ENCODE assay signal across 16 cellular contexts in genomic region chr6:5115168-5115567, GRCh38. TPM values are rescaled to one million over a fixed set of nuclear protein-coding genes. Genes with fewer than 3 reads are reported as not detected.
DNase-seq lines count a peak whose midpoint lies in the region; FAIRE-seq and TF ChIP-seq lines count a peak whose summit lies in the region.
"Had no signal": no experiment of that assay in that cellular context is flagged by ENCODE, and none has a peak within 500 bp of the region (broad histone marks: within the 10 kb centered on the region; RNA-seq: fewer than 3 reads in every experiment).

No MANE protein-coding gene starts in this region.

- H4K20me1 ChIP-seq in endothelial cell of umbilical vein (replicated peaks; ENCODE audit: control insufficient read depth, extremely low read depth, insufficient read depth, low read length) = no peaks in the 10 kb centered on the region

- POLR2A ChIA-PET in endothelial cell of umbilical vein (lab: Charles Lee) = no interaction called here

- no peak overlapping the region for H3K4me3 ChIP-seq in endothelial cell of umbilical vein (replicated peaks in 1 of 3; ENCODE audit: insufficient read depth in 1 of 3, low read depth in 1 of 3, low read length in 3 of 3)
- H3K4me3 ChIP-seq in liver (ENCODE audit: low read depth in 1 of 3, low read length in 3 of 3) = no peak overlapping the region

- DNase-seq in AG09319 (ENCODE audit: extremely low read depth, low read depth) (no peak), NCI-H510A treated with DMSO at 0.1 percent for 48 hours (lab: John Stamatoyannopoulos, UW) (peak; percentile 69), endothelial cell of umbilical vein (ENCODE audit: low read depth, low spot score) (no peak), GOT3 (lab: John Stamatoyannopoulos, UW) (no peak), NOMO-1 treated with DMSO at 0.1 percent for 48 hours (lab: John Stamatoyannopoulos, UW; ENCODE audit: unreplicated experiment) (no peak), Ammon's horn (ENCODE audit: low spot score) (no peak)
- DNase-seq in stimulated activated CD4-positive, alpha-beta T cell treated with anti-CD3 and anti-CD28 coated beads, Interleukin-4, amount 100 ng/mL, for 24 hours = no peak
- DNase-seq: activated naive CD8-positive, alpha-beta T cell treated with anti-CD3 and anti-CD28 coated beads for 36 hours; hippocampal formation; Kasumi-1; mesendoderm; stimulated activated CD4-positive, alpha-beta T cell treated with anti-CD3 and anti-CD28 coated beads, Interleukin-2, amount 100 ng/mL, for 24 hours; stimulated activated naive CD4-positive, alpha-beta T cell; T1000 had no signal

- peak; percentile 34 for TF ChIP-seq CTCF in AG09319 (IDR thresholded peaks at IDR 0.05; ENCODE audit: low read depth, low read length)
- TF ChIP-seq CTCF in endothelial cell of umbilical vein (IDR thresholded peaks at IDR 0.05; ENCODE audit: extremely low read depth in 1 of 2, insufficient read depth in 1 of 2, low read depth in 1 of 2, low read length in 2 of 2) = peak; percentile 4 to 14
- peak; percentile 62 for TF ChIP-seq CTCF in liver (IDR thresholded peaks at IDR 0.05; ENCODE audit: low read depth, low read length, missing input control)

- no TSS peak for BruUV-seq in endothelial cell of umbilical vein (replicated peaks; lab: Mats Ljungman, UMichigan)

- no peak overlapping the region for H3K4me2 ChIP-seq in endothelial cell of umbilical vein (ENCODE audit: insufficient read depth, low read length)

- no peak for FAIRE-seq in endothelial cell of umbilical vein (lab: Jason Lieb, UNC)
- FAIRE-seq: GM18507 had no signal

- no peak overlapping the region for H2AFZ ChIP-seq in endothelial cell of umbilical vein (ENCODE audit: low read depth, low read length)

- H3K27me3 ChIP-seq in endothelial cell of umbilical vein (ENCODE audit: control insufficient read depth in 2 of 2, insufficient read depth in 2 of 2, low read length in 2 of 2) (no peaks in the 10 kb centered on the region), liver (ENCODE audit: control insufficient read depth in 4 of 4, insufficient read depth in 4 of 4, low read length in 3 of 4) (no peaks in the 10 kb centered on the region)

- dilution Hi-C loops in endothelial cell of umbilical vein (cut with MboI; ENCODE audit: extremely low pct_ligation_motif_present, low sequenced_read_pairs) = no loop called here

- CTCF ChIA-PET in endothelial cell of umbilical vein (lab: Charles Lee) = no interaction called here

- H3K79me2 ChIP-seq in endothelial cell of umbilical vein (ENCODE audit: control insufficient read depth, insufficient read depth, low read length) = no peaks in the 10 kb centered on the region

- no peak for TF ChIP-seq POLR2A in endothelial cell of umbilical vein (IDR thresholded peaks at IDR 0.05; ENCODE audit: low read depth, low read length)

- H3K9me3 ChIP-seq in endothelial cell of umbilical vein (replicated peaks; ENCODE audit: control insufficient read depth, insufficient read depth, low read length) (no peaks in the 10 kb centered on the region), liver (ENCODE audit: control insufficient read depth in 4 of 4, low read length in 3 of 4) (no peaks in the 10 kb centered on the region)

- no peaks in the 10 kb centered on the region for H3K9me1 ChIP-seq in endothelial cell of umbilical vein (replicated peaks; ENCODE audit: control insufficient read depth, extremely low read depth, insufficient read depth, low read length)

- H3K4me1 ChIP-seq in endothelial cell of umbilical vein (ENCODE audit: control insufficient read depth, extremely low read depth, insufficient read depth, low read length) (no peaks in the 10 kb centered on the region), liver (ENCODE audit: control insufficient read depth in 4 of 4, insufficient read depth in 4 of 4, low read length in 3 of 4) (peaks cover 5 to 18% (median 7%) of the 10 kb centered on the region in 4 donors)

- WGBS in liver = 41% methylated on average over 10 of the region's 10 CpGs

- intact Hi-C loops in endothelial cell of umbilical vein (cut with micrococcal nuclease) = no loop called here

- H3K36me3 ChIP-seq in endothelial cell of umbilical vein (ENCODE audit: control insufficient read depth in 2 of 2, extremely low read depth in 1 of 2, insufficient read depth in 2 of 2, low read length in 2 of 2) (no peaks in the 10 kb centered on the region), liver (ENCODE audit: control insufficient read depth in 4 of 4, insufficient read depth in 3 of 4, low read depth in 1 of 4, low read length in 3 of 4) (no peaks in the 10 kb centered on the region)

- TF ChIP-seq RAD21 in liver (IDR thresholded peaks at IDR 0.05) = peak; percentile 83 to 89

- H3K9ac ChIP-seq in endothelial cell of umbilical vein (replicated peaks; ENCODE audit: extremely low read depth, insufficient read depth, low read length) = no peak overlapping the region
- peak overlapping the region in 1 of 2 donors; percentile 10 for H3K9ac ChIP-seq in liver (ENCODE audit: low read depth in 1 of 2, low read length in 2 of 2)

- H3K27ac ChIP-seq in endothelial cell of umbilical vein (ENCODE audit: insufficient read depth, low read depth, low read length) (no peak overlapping the region), liver (ENCODE audit: low read depth in 1 of 2, low read length in 2 of 2) (no peak overlapping the region)

TF ChIP-seq in endothelial cell of umbilical vein, 7 proteins besides CTCF, POLR2A, EP300 and RAD21:
- TF ChIP-seq EZH2 (IDR thresholded peaks at IDR 0.05; ENCODE audit: borderline replicate concordance, low read depth, low read length, severe bottlenecking) = no peak
- no peak for TF ChIP-seq POLR2AphosphoS5 (IDR thresholded peaks at IDR 0.05; ENCODE audit: insufficient read depth, low read depth, low read length)
- TF ChIP-seq, protein P1, sequence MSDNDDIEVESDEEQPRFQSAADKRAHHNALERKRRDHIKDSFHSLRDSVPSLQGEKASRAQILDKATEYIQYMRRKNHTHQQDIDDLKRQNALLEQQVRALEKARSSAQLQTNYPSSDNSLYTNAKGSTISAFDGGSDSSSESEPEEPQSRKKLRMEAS (IDR thresholded peaks at IDR 0.05; ENCODE audit: insufficient read depth, insufficient read length) = no peak
- no peak for TF ChIP-seq MYC (IDR thresholded peaks at IDR 0.05; ENCODE audit: low read depth, low read length)
- TF ChIP-seq JUN (IDR thresholded peaks at IDR 0.05; ENCODE audit: borderline replicate concordance, insufficient read depth, insufficient read length, low read depth) = no peak
- no peak for TF ChIP-seq GATA2 (IDR thresholded peaks at IDR 0.05; ENCODE audit: insufficient read depth, insufficient read length, low read depth, low read length)
- no peak for TF ChIP-seq FOS (IDR thresholded peaks at IDR 0.05; ENCODE audit: borderline replicate concordance, insufficient read depth, low read length)
TF ChIP-seq in endothelial cell of umbilical vein: peak in this region for 0.

TF ChIP-seq in liver, 16 proteins besides CTCF, POLR2A, EP300 and RAD21:
- peak; percentile 53 to 70 for TF ChIP-seq RXRA (IDR thresholded peaks at IDR 0.05)
- peak; percentile 30 to 51 for TF ChIP-seq HNF4A (conservative IDR thresholded peaks at IDR 0.05)
- TF ChIP-seq ATF3 (IDR thresholded peaks at IDR 0.05) = no peak
- peak; percentile 6 for TF ChIP-seq FOXA2 (IDR thresholded peaks at IDR 0.05)
- peak; percentile 44 for TF ChIP-seq YY1 (IDR thresholded peaks at IDR 0.05)
- TF ChIP-seq SP1 (IDR thresholded peaks at IDR 0.05) = peak; percentile 82
- TF ChIP-seq HNF4G (IDR thresholded peaks at IDR 0.05) = no peak

RNA-seq across cellular contexts. Expression of gene PPP1R3G, which starts 30.0 kb away (rescaled TPM):
- total RNA-seq in endothelial cell of umbilical vein = 0.07 and 0.09 TPM in 2 replicates
- polyA plus RNA-seq in endothelial cell of umbilical vein = 0.03 and 0.04 TPM in 2 replicates
- 0.01 and 0.04 TPM in 2 replicates for polyA plus RNA-seq in endothelial cell of umbilical vein (2011; cell fraction: cytosol; rRNA removed)
- polyA plus RNA-seq in endothelial cell of umbilical vein (2011; cell fraction: nucleus; rRNA removed) = 0.04 TPM in 1 of 2 replicates, not detected in the other
- 0.04 TPM in 2 replicates for polyA plus RNA-seq in endothelial cell of umbilical vein (2012)
- polyA minus RNA-seq in endothelial cell of umbilical vein = 0.05 and 0.13 TPM in 2 replicates
- 0.31 TPM for polyA minus RNA-seq in endothelial cell of umbilical vein (2011; cell fraction: cytosol; rRNA and poly(A)+ RNA removed)
- polyA minus RNA-seq in endothelial cell of umbilical vein (2011; cell fraction: nucleus; rRNA and poly(A)+ RNA removed) = 0.10 TPM in 1 of 2 replicates, not detected in the other
- total RNA-seq in liver = 1 to 10 TPM in 1 of 2 donors, under 1 TPM in 1; 0.33 to 3.0 TPM
- polyA plus RNA-seq in liver = under 1 TPM; 0.25 to 0.61 TPM

Comparison
In these comparisons a context has a peak if more than half of its experiments do, and no peak if none do; other contexts are left out.
1. CTCF ChIP-seq: peak in every context shown above with its lines; median percentile 62 in liver; 34 in AG09319; 9 in endothelial cell of umbilical vein.